Comparison of ENCODE assay signal across 1 cellular context in the genomic region with DNA sequence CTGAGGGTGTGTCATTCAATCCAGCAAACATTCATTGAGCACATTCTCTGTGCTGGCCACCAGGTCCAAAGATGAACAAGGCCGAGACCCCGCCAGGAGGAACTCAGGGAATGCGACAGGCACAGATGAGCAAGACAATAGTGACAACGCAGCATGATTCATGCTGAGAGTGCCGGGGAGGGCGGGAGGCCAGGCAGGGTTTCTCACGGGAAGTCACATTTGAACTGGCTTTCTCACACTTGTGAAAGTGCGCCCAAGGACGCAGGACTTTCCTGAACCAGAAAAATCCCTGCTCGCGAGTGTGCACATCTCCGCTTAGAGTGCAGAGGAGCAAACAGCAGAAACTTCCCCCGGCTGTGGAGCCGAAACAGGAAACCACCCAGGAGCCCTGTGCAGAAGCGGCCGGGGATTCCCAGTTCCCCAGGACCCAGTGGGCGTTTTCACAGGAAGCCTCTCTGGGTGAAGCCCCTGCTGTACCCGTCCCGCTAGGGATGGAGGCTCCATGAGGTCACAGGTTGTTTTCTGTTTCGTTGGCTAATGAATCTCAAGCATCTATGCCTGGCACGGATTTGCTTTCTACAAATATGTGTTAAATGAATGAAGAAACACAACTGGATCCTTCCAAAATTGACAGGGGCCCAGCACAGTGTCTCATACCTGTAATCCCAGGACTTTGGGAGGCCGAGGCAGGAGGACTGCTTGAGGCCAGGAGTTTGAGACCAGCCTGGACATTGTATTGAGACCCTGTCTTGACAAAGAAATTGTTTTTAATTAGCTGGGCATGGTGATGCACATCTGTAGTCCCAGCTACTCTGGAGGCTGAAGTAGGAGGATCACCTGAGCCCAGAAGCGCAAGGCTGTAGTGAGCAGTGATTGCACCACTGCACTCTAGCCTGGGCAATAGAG.
TF ChIP-seq lines count a peak whose summit lies in the region.

No MANE protein-coding gene starts in this region.

TF ChIP-seq in GM12878, 131 proteins besides CTCF, POLR2A, EP300 and RAD21 (continued from another document):
- TF ChIP-seq, protein P1, sequence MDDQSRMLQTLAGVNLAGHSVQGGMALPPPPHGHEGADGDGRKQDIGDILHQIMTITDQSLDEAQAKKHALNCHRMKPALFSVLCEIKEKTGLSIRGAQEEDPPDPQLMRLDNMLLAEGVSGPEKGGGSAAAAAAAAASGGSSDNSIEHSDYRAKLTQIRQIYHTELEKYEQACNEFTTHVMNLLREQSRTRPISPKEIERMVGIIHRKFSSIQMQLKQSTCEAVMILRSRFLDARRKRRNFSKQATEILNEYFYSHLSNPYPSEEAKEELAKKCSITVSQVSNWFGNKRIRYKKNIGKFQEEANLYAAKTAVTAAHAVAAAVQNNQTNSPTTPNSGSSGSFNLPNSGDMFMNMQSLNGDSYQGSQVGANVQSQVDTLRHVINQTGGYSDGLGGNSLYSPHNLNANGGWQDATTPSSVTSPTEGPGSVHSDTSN (IDR thresholded peaks at IDR 0.05; ENCODE audit: insufficient replicate concordance, low read depth, low read length), result peak; percentile 2
- TF ChIP-seq HDAC6 (IDR thresholded peaks at IDR 0.05; ENCODE audit: unreplicated experiment) (no peak), ESRRA (IDR thresholded peaks at IDR 0.05; ENCODE audit: low read length) (no peak; the same call in 1 of the 2 replicates), SRF (IDR thresholded peaks at IDR 0.05; ENCODE audit: low read depth in 2 of 2, low read length in 2 of 2) (0 out of 4 replicates have a peak, but pooled peaks of 1 of the 2 experiments have one; percentile 8), STAT1 (conservative IDR thresholded peaks at IDR 0.05) (no peak), TARDBP (IDR thresholded peaks at IDR 0.05; ENCODE audit: borderline replicate concordance) (no peak), PAX8 (IDR thresholded peaks at IDR 0.05) (no peak)
- TF ChIP-seq, protein P2, sequence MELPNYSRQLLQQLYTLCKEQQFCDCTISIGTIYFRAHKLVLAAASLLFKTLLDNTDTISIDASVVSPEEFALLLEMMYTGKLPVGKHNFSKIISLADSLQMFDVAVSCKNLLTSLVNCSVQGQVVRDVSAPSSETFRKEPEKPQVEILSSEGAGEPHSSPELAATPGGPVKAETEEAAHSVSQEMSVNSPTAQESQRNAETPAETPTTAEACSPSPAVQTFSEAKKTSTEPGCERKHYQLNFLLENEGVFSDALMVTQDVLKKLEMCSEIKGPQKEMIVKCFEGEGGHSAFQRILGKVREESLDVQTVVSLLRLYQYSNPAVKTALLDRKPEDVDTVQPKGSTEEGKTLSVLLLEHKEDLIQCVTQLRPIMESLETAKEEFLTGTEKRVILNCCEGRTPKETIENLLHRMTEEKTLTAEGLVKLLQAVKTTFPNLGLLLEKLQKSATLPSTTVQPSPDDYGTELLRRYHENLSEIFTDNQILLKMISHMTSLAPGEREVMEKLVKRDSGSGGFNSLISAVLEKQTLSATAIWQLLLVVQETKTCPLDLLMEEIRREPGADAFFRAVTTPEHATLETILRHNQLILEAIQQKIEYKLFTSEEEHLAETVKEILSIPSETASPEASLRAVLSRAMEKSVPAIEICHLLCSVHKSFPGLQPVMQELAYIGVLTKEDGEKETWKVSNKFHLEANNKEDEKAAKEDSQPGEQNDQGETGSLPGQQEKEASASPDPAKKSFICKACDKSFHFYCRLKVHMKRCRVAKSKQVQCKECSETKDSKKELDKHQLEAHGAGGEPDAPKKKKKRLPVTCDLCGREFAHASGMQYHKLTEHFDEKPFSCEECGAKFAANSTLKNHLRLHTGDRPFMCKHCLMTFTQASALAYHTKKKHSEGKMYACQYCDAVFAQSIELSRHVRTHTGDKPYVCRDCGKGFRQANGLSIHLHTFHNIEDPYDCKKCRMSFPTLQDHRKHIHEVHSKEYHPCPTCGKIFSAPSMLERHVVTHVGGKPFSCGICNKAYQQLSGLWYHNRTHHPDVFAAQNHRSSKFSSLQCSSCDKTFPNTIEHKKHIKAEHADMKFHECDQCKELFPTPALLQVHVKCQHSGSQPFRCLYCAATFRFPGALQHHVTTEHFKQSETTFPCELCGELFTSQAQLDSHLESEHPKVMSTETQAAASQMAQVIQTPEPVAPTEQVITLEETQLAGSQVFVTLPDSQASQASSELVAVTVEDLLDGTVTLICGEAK (IDR thresholded peaks at IDR 0.05; ENCODE audit: borderline replicate concordance), result peak; percentile 70; the same call in 1 of the 2 replicates
- TF ChIP-seq, protein P3, sequence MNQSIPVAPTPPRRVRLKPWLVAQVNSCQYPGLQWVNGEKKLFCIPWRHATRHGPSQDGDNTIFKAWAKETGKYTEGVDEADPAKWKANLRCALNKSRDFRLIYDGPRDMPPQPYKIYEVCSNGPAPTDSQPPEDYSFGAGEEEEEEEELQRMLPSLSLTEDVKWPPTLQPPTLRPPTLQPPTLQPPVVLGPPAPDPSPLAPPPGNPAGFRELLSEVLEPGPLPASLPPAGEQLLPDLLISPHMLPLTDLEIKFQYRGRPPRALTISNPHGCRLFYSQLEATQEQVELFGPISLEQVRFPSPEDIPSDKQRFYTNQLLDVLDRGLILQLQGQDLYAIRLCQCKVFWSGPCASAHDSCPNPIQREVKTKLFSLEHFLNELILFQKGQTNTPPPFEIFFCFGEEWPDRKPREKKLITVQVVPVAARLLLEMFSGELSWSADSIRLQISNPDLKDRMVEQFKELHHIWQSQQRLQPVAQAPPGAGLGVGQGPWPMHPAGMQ (IDR thresholded peaks at IDR 0.05; ENCODE audit: borderline replicate concordance), result no peak
- TF ChIP-seq, protein P4, sequence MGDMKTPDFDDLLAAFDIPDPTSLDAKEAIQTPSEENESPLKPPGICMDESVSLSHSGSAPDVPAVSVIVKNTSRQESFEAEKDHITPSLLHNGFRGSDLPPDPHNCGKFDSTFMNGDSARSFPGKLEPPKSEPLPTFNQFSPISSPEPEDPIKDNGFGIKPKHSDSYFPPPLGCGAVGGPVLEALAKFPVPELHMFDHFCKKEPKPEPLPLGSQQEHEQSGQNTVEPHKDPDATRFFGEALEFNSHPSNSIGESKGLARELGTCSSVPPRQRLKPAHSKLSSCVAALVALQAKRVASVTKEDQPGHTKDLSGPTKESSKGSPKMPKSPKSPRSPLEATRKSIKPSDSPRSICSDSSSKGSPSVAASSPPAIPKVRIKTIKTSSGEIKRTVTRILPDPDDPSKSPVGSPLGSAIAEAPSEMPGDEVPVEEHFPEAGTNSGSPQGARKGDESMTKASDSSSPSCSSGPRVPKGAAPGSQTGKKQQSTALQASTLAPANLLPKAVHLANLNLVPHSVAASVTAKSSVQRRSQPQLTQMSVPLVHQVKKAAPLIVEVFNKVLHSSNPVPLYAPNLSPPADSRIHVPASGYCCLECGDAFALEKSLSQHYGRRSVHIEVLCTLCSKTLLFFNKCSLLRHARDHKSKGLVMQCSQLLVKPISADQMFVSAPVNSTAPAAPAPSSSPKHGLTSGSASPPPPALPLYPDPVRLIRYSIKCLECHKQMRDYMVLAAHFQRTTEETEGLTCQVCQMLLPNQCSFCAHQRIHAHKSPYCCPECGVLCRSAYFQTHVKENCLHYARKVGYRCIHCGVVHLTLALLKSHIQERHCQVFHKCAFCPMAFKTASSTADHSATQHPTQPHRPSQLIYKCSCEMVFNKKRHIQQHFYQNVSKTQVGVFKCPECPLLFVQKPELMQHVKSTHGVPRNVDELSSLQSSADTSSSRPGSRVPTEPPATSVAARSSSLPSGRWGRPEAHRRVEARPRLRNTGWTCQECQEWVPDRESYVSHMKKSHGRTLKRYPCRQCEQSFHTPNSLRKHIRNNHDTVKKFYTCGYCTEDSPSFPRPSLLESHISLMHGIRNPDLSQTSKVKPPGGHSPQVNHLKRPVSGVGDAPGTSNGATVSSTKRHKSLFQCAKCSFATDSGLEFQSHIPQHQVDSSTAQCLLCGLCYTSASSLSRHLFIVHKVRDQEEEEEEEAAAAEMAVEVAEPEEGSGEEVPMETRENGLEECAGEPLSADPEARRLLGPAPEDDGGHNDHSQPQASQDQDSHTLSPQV (IDR thresholded peaks at IDR 0.05), result 0 out of 2 replicates have a peak, but pooled peaks have one; percentile 57
